ENCODE assay signal across 24 cellular contexts in the genomic region with DNA sequence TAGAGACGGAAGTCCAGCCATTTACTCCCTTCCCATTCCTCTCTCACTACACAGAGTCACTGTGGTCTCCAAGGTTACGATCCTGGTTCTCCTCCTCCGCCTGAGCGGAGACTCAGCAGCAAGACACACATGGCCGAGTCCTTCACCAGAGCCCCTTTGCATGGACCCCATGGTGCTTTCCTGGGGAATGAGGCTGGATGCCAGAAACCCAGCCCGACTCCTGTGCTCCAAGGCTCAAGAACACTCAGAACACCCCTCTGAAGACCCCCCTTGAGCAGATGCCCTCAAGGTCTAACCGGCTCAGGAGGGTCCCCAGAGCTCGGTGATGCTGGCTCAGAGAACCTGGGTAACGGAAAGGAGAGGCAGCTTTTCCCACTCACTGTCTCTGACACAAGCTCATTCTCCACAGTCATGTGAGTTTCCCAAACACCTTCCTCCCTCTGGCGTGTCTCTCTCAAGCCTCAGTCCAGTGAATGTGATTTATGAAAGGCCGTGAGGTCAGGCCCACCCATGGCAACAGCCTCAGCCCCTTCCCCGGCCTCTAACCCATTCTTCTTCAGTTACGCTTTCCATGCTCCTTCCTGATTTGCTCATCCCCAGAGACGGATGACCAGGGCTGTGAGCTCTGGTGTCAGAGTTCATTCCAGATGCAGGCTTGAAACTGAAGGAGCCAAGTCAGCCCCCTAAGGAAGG.
A peak's percentile ranks its signal among the peaks of the same experiment; 100 is the strongest.
DNase-seq lines count a peak whose midpoint lies in the region; ATAC-seq, FAIRE-seq and TF ChIP-seq lines count a peak whose summit lies in the region.
"Had no signal": no experiment of that assay in that cellular context is flagged by ENCODE, and none has a peak within 500 bp of the region (broad histone marks: within the 10 kb centered on the region; RNA-seq: fewer than 3 reads in every experiment).

No MANE protein-coding gene starts in this region.

- H3K27ac ChIP-seq in sigmoid colon (no peak overlapping the region), stomach (no peak overlapping the region), gastrocnemius medialis (no peak overlapping the region)
- H3K27ac ChIP-seq: BLaER1, HL-60, SJSA1 had no signal

- H3K4me3 ChIP-seq in sigmoid colon (no peak overlapping the region), stomach (no peak overlapping the region), gastrocnemius medialis (no peak overlapping the region)
- H3K4me3 ChIP-seq: BLaER1, GM12878, SJSA1 had no signal

- no peak for DNase-seq in HTR-8/SVneo (ENCODE audit: insufficient read length, low spot score)
- peak; percentile 32 for DNase-seq in amniotic epithelial cell (ENCODE audit: low read depth)
- peak; percentile 43 for DNase-seq in mesenteric fat pad (ENCODE audit: low spot score)
- peak; percentile 46 for DNase-seq in sigmoid colon
- DNase-seq in iPS-NIHi11 (ENCODE audit: low spot score): no peak
- no peak for DNase-seq in stomach
- no peak for DNase-seq in gastrocnemius medialis
- DNase-seq: CD4-positive, alpha-beta T cell; COR-L47; DND-41; HCEC 1CT; KG1; NCI-H1092 treated with DMSO at 0.1 percent for 48 hours; NCI-H1436 treated with DMSO at 0.1 percent for 48 hours; NCI-H2029; NCI-H226; NCI-H510A treated with DMSO at 0.1 percent for 48 hours; NCI-H774; NK-92 treated with Interleukin-12 subunit alpha and Interleukin-12 subunit beta, amount 100 ng/mL, for 24 hours had no signal

- H3K27me3 ChIP-seq in sigmoid colon (no peaks in the 10 kb centered on the region), stomach (no peaks in the 10 kb centered on the region), gastrocnemius medialis (no peaks in the 10 kb centered on the region)
- H3K27me3 ChIP-seq: BLaER1, SJSA1 had no signal

- TF ChIP-seq EP300 in sigmoid colon (IDR thresholded peaks at IDR 0.05) (no peak), stomach (IDR thresholded peaks at IDR 0.05) (no peak)

- intact Hi-C loops in sigmoid colon (cut with DNase I): no loop called here
- intact Hi-C loops in stomach (cut with DNase I; ENCODE audit: low total_unique reads): no loop called here
- intact Hi-C loops in gastrocnemius medialis (cut with DNase I; ENCODE audit: low total_unique reads): no loop called here

- TF ChIP-seq POLR2A in sigmoid colon (IDR thresholded peaks at IDR 0.05): no peak
- TF ChIP-seq POLR2A in stomach (IDR thresholded peaks at IDR 0.05): no peak
- no peak for TF ChIP-seq POLR2A in gastrocnemius medialis (IDR thresholded peaks at IDR 0.05)

- no peaks in the 10 kb centered on the region for H3K36me3 ChIP-seq in sigmoid colon
- H3K36me3 ChIP-seq in stomach: no peaks in the 10 kb centered on the region
- H3K36me3 ChIP-seq in gastrocnemius medialis: no peaks in the 10 kb centered on the region
- H3K36me3 ChIP-seq: BLaER1, SJSA1 had no signal

- in situ Hi-C loops in gastrocnemius medialis (cut with MboI; ENCODE audit: low sequenced_read_pairs in 4 of 4): no loop called here

- FAIRE-seq in HTR-8/SVneo (lab: Jason Lieb, UNC): peak; percentile 54
- FAIRE-seq: GM12878 had no signal

- H3K9me3 ChIP-seq in sigmoid colon (no peaks in the 10 kb centered on the region), stomach (no peaks in the 10 kb centered on the region), gastrocnemius medialis (peaks cover 0 to under 1% (median 0%) of the 10 kb centered on the region in 3 donors)
- H3K9me3 ChIP-seq: SJSA1 had no signal

- 85 to 87% methylated on average over 14 of the region's 14 CpGs for WGBS in sigmoid colon, 2 donors
- WGBS in stomach, 5 donors: 69 to 84% (median 82%) methylated on average over 13 to 14 of the region's 14 CpGs

- H3K4me1 ChIP-seq in sigmoid colon (no peaks in the 10 kb centered on the region), stomach (no peaks in the 10 kb centered on the region), gastrocnemius medialis (no peaks in the 10 kb centered on the region)
- H3K4me1 ChIP-seq: SJSA1 had no signal

- TF ChIP-seq CTCF in sigmoid colon (IDR thresholded peaks at IDR 0.05) (no peak), stomach (IDR thresholded peaks at IDR 0.05) (no peak), gastrocnemius medialis (IDR thresholded peaks at IDR 0.05 in 4 of 5, conservative IDR thresholded peaks at IDR 0.05 in 1 of 5) (no peak)

- no peak for ATAC-seq in gastrocnemius medialis
- ATAC-seq: GM12878, Panc1 had no signal

Comparison
In these comparisons a context has a peak if more than half of its experiments do, and no peak if none do; other contexts are left out.
1. DNase-seq: peak in amniotic epithelial cell (single experiment), mesenteric fat pad (single experiment) and sigmoid colon (single experiment); none in HTR-8/SVneo (single experiment), iPS-NIHi11 (single experiment), stomach (single experiment) and gastrocnemius medialis (0 of 2).